In genomic region chr10:112820320-112820719, GRCh38 we compare ENCODE assay signal across 18 cellular contexts.
DNase-seq lines count a peak whose midpoint lies in the region; ATAC-seq, FAIRE-seq and TF ChIP-seq lines count a peak whose summit lies in the region.
"Had no signal": no experiment of that assay in that cellular context is flagged by ENCODE, and none has a peak within 500 bp of the region (broad histone marks: within the 10 kb centered on the region; RNA-seq: fewer than 3 reads in every experiment).

No MANE protein-coding gene starts in this region.

- in situ Hi-C loops in HepG2 (cut with HindIII; ENCODE audit: extremely low pct_ligation_motif_present, low pct_unique_long_range_greater_than_20kb), result no loop called here

- CTCF ChIA-PET in HepG2 (lab: Yijun Ruan, JAX; ENCODE audit: low intra/inter-chr PET ratio, low total read pairs), result no interaction called here

- H3K4me2 ChIP-seq in HepG2 (ENCODE audit: low read depth, low read length), result no peak overlapping the region
- H3K4me2 ChIP-seq in neuronal stem cell (ENCODE audit: insufficient read depth, low read length, poor library complexity, severe bottlenecking), result no peak overlapping the region

- H3K27ac ChIP-seq in liver (ENCODE audit: low read depth in 1 of 2, low read length in 2 of 2), result peak overlapping the region; percentile 76 to 77
- H3K27ac ChIP-seq in HepG2 (ENCODE audit: extremely low read length, insufficient read depth, low read length), result no peak overlapping the region
- peak overlapping the region in 2 of 3 donors; percentile 72 to 90 for H3K27ac ChIP-seq in right lobe of liver
- H3K27ac ChIP-seq in neuronal stem cell (replicated peaks; ENCODE audit: low read length), result no peak overlapping the region
- H3K27ac ChIP-seq: BLaER1 treated with 17β-estradiol and CSF1 and Interleukin-3, amounts not matched to agents 10 nM and 100 nM had no signal

- no peak overlapping the region for H3K23ac ChIP-seq in neuronal stem cell (ENCODE audit: low read depth, low read length, poor library complexity)

- TF ChIP-seq EP300 in HepG2 (IDR thresholded peaks at IDR 0.05; ENCODE audit: low read depth in 2 of 2, low read length in 2 of 2) (no peak), HepG2 (CRISPR knock-in tag; IDR thresholded peaks at IDR 0.05; ENCODE audit: borderline replicate concordance) (no peak)

- intact Hi-C loops in HepG2 (cut with micrococcal nuclease; ENCODE audit: unreplicated experiment), result no loop called here
- intact Hi-C loops in right lobe of liver (cut with DNase I), result no loop called here

- H3K4me1 ChIP-seq in liver (ENCODE audit: control insufficient read depth in 4 of 4, insufficient read depth in 4 of 4, low read length in 3 of 4) (peaks cover 5 to 28% (median 5%) of the 10 kb centered on the region in 4 donors), HepG2 (ENCODE audit: insufficient read depth, low read length) (peaks cover 43% of the 10 kb centered on the region), right lobe of liver (peaks cover 0 to 25% (median 7%) of the 10 kb centered on the region in 4 donors), neuronal stem cell (ENCODE audit: control insufficient read depth in 2 of 2, insufficient read depth in 1 of 2, low read depth in 1 of 2, low read length in 2 of 2) (peaks cover 9 to 34% of the 10 kb centered on the region in 2 donors)

- no peak for FAIRE-seq in HepG2 (lab: Jason Lieb, UNC)
- FAIRE-seq: GM12878 had no signal

- no TSS peak for BruUV-seq in HepG2 (replicated peaks; lab: Mats Ljungman, UMichigan)

- no peaks in the 10 kb centered on the region for H3K9me3 Mint-ChIP-seq in HFFc6
- H3K9me3 Mint-ChIP-seq: CD8-positive, alpha-beta memory T cell; H9 had no signal

- H3K36me3 ChIP-seq in liver (ENCODE audit: control insufficient read depth in 4 of 4, insufficient read depth in 3 of 4, low read depth in 1 of 4, low read length in 3 of 4) (no peaks in the 10 kb centered on the region), HepG2 (replicated peaks in 1 of 2; ENCODE audit: control insufficient read depth in 1 of 2, insufficient read depth in 2 of 2, low read length in 2 of 2) (no peaks in the 10 kb centered on the region; a peak in 1 of 5 replicates), right lobe of liver (no peaks in the 10 kb centered on the region), neuronal stem cell (replicated peaks in 1 of 2; ENCODE audit: control insufficient read depth in 2 of 2, insufficient read depth in 2 of 2, low read length in 2 of 2) (no peaks in the 10 kb centered on the region)

- peaks cover 18% of the 10 kb centered on the region for H3K4me1 Mint-ChIP-seq in HFFc6 (ENCODE audit: low read depth)
- H3K4me1 Mint-ChIP-seq: B cell had no signal

- H3K9me3 ChIP-seq in liver (ENCODE audit: control insufficient read depth in 4 of 4, low read length in 3 of 4), result no peaks in the 10 kb centered on the region
- H3K9me3 ChIP-seq in HepG2 (ENCODE audit: low read length), result no peaks in the 10 kb centered on the region
- no peaks in the 10 kb centered on the region for H3K9me3 ChIP-seq in right lobe of liver
- H3K9me3 ChIP-seq in neuronal stem cell (replicated peaks in 1 of 2; ENCODE audit: control insufficient read depth in 2 of 2, insufficient read depth in 1 of 2, low read depth in 1 of 2, low read length in 2 of 2), result no peaks in the 10 kb centered on the region
- H3K9me3 ChIP-seq: BLaER1 treated with 17β-estradiol and CSF1 and Interleukin-3, amounts not matched to agents 10 nM and 100 nM had no signal

- peaks cover 3% of the 10 kb centered on the region; the same call in 1 of the 2 replicates for H3K27me3 Mint-ChIP-seq in HFFc6 (ENCODE audit: insufficient read depth)
- H3K27me3 Mint-ChIP-seq: B cell had no signal

- H4K8ac ChIP-seq in neuronal stem cell (ENCODE audit: low read depth, low read length), result no peak overlapping the region

- H3K4me3 Mint-ChIP-seq in HFFc6, result no peak overlapping the region
- H3K4me3 Mint-ChIP-seq: B cell; CD8-positive, alpha-beta memory T cell; H9 had no signal

- TF ChIP-seq RAD21 in liver (IDR thresholded peaks at IDR 0.05) (no peak), HepG2 (CRISPR knock-in tag; IDR thresholded peaks at IDR 0.05) (no peak)

- peak overlapping the region; percentile 56 for H2AK5ac ChIP-seq in neuronal stem cell (ENCODE audit: low read depth, low read length)

- H3K18ac ChIP-seq in neuronal stem cell (ENCODE audit: low read length), result no peak overlapping the region

- no peak overlapping the region for H3K4ac ChIP-seq in neuronal stem cell (ENCODE audit: low read length)

- H4K91ac ChIP-seq in neuronal stem cell (ENCODE audit: low read depth, low read length, poor library complexity), result no peak overlapping the region

- H3K4me3 ChIP-seq in liver (ENCODE audit: low read depth in 1 of 3, low read length in 3 of 3) (peak overlapping the region in 1 of 3 donors; percentile 50), HepG2 (replicated peaks in 1 of 3; ENCODE audit: insufficient read depth in 1 of 3, low read depth in 2 of 3, low read length in 3 of 3) (no peak overlapping the region), right lobe of liver (peak overlapping the region in 1 of 3 donors; percentile 46), neuronal stem cell (ENCODE audit: low read length in 2 of 2) (no peak overlapping the region)
- H3K4me3 ChIP-seq: BLaER1 treated with 17β-estradiol and CSF1 and Interleukin-3, amounts not matched to agents 10 nM and 100 nM; GM12878 had no signal

- H2BK12ac ChIP-seq in neuronal stem cell (ENCODE audit: low read length), result no peak overlapping the region

- H3K79me2 ChIP-seq in HepG2 (ENCODE audit: insufficient read depth, low read length), result no peaks in the 10 kb centered on the region

- POLR2A ChIA-PET in HepG2 (lab: Yijun Ruan, JAX), result no interaction called here

- ATAC-seq in HepG2 (no peak), right lobe of liver (peak; percentile 7 to 39 (median 16))
- ATAC-seq: GM12878 had no signal

- H4K20me1 ChIP-seq in HepG2 (ENCODE audit: insufficient read depth, low read length), result no peaks in the 10 kb centered on the region
- H4K20me1 ChIP-seq: BLaER1 treated with 17β-estradiol and CSF1 and Interleukin-3, amounts not matched to agents 10 nM and 100 nM had no signal

- H3K9ac ChIP-seq in liver (ENCODE audit: low read depth in 1 of 2, low read length in 2 of 2) (no peak overlapping the region), HepG2 (ENCODE audit: insufficient read depth, low read depth, low read length) (no peak overlapping the region), neuronal stem cell (ENCODE audit: low read depth, low read length, poor library complexity) (no peak overlapping the region)
- H3K9ac ChIP-seq: BLaER1 treated with 17β-estradiol and CSF1 and Interleukin-3, amounts not matched to agents 10 nM and 100 nM had no signal

- no peaks in the 10 kb centered on the region for H3K27me3 ChIP-seq in liver (ENCODE audit: control insufficient read depth in 4 of 4, insufficient read depth in 4 of 4, low read length in 3 of 4)
- H3K27me3 ChIP-seq in HepG2 (ENCODE audit: control insufficient read depth in 1 of 2, insufficient read depth in 2 of 2, low read length in 2 of 2), result no peaks in the 10 kb centered on the region
- no peaks in the 10 kb centered on the region for H3K27me3 ChIP-seq in right lobe of liver
- no peaks in the 10 kb centered on the region for H3K27me3 ChIP-seq in neuronal stem cell (ENCODE audit: control insufficient read depth in 3 of 3, insufficient read depth in 3 of 3, low read depth in 1 of 3, low read length in 3 of 3)
- H3K27me3 ChIP-seq: BLaER1 treated with 17β-estradiol and CSF1 and Interleukin-3, amounts not matched to agents 10 nM and 100 nM had no signal

- peaks cover 2% of the 10 kb centered on the region for H3K79me1 ChIP-seq in neuronal stem cell (ENCODE audit: low read depth, low read length)

- H2BK15ac ChIP-seq in neuronal stem cell (ENCODE audit: low read length), result no peak overlapping the region

- no peak for DNase-seq in HepG2 (ENCODE audit: low spot score)
- peak in 1 of 3 donors; percentile 59 for DNase-seq in right lobe of liver
- no peak for DNase-seq in neuronal stem cell (ENCODE audit: low spot score)
- DNase-seq in HFFc6, result no peak
- DNase-seq in NCI-H510A (lab: John Stamatoyannopoulos, UW), result no peak
- DNase-seq: CD8-positive, alpha-beta memory T cell; COR-L47; DMS 273 treated with DMSO at 0.1 percent for 48 hours; DMS53; DND-41; EL; GOT3; H9; IMR-90 had no signal

- H2BK5ac ChIP-seq in neuronal stem cell (ENCODE audit: low read length), result no peak overlapping the region

- TF ChIP-seq CTCF in liver (IDR thresholded peaks at IDR 0.05; ENCODE audit: low read depth, low read length, missing input control) (no peak), HepG2 (CRISPR knock-in tag; IDR thresholded peaks at IDR 0.05) (no peak), right lobe of liver (IDR thresholded peaks at IDR 0.05) (no peak), HFFc6 (IDR thresholded peaks at IDR 0.05) (no peak)

- H3K36me3 Mint-ChIP-seq in HFFc6 (ENCODE audit: low read depth), result peaks cover 12% of the 10 kb centered on the region; the same call in 1 of the 2 replicates

- WGBS in liver, result 62% methylated on average over 1 of the region's 1 CpG
- WGBS in HepG2 (ENCODE audit: low lambda C conversion rate), result 100% methylated on average over 1 of the region's 1 CpG
- WGBS in right lobe of liver (ENCODE audit: insufficient coverage, low coverage, low lambda C conversion rate, missing lambda C conversion rate), result no CpG with 5 or more reads among the region's 1 CpG
- WGBS in neuronal stem cell (ENCODE audit: extremely low coverage in 2 of 2, insufficient read length in 2 of 2, insufficient replicate concordance in 1 of 2), 2 donors, result no CpG with 5 or more reads among the region's 1 CpG

- TF ChIP-seq POLR2A in HepG2 (IDR thresholded peaks at IDR 0.05; ENCODE audit: insufficient read depth in 1 of 2, low read depth in 2 of 2, low read length in 2 of 2) (no peak), right lobe of liver (IDR thresholded peaks at IDR 0.05) (peak; percentile 22)

- no peak overlapping the region for H3K27ac Mint-ChIP-seq in HFFc6
- H3K27ac Mint-ChIP-seq: B cell, H9 had no signal

- no peak overlapping the region for H2BK120ac ChIP-seq in neuronal stem cell (ENCODE audit: low read depth, low read length)

- H2AFZ ChIP-seq in HepG2 (ENCODE audit: low read length) (no peak overlapping the region), neuronal stem cell (ENCODE audit: low read length) (no peak overlapping the region)

- H3K14ac ChIP-seq in neuronal stem cell (ENCODE audit: low read length), result no peak overlapping the region

TF ChIP-seq in liver, 16 proteins besides CTCF, POLR2A, EP300 and RAD21 (continues in another document):
- TF ChIP-seq JUND (IDR thresholded peaks at IDR 0.05), result no peak
- TF ChIP-seq TAF1 (conservative IDR thresholded peaks at IDR 0.05), result no peak
- no peak for TF ChIP-seq SP1 (IDR thresholded peaks at IDR 0.05)

TF ChIP-seq in HepG2, 621 proteins besides CTCF, POLR2A, EP300 and RAD21:
- TF ChIP-seq ATM (IDR thresholded peaks at IDR 0.05; ENCODE audit: borderline replicate concordance), result no peak
- TF ChIP-seq AKAP8 (CRISPR knock-in tag; IDR thresholded peaks at IDR 0.05), result no peak
- TF ChIP-seq MED1 (CRISPR knock-in tag; IDR thresholded peaks at IDR 0.05), result no peak
- no peak for TF ChIP-seq ZNF703 (CRISPR knock-in tag; IDR thresholded peaks at IDR 0.05; ENCODE audit: borderline replicate concordance)
TF ChIP-seq in HepG2: peak in this region for 0.

Comparison
In these comparisons a context has a peak if more than half of its experiments do, and no peak if none do; other contexts are left out.
1. H3K27ac ChIP-seq: peak in liver (2 of 2) and right lobe of liver (2 of 3); none in HepG2 (single experiment) and neuronal stem cell (single experiment).